16 cellular contexts compared by ENCODE assay signal in the genomic region with DNA sequence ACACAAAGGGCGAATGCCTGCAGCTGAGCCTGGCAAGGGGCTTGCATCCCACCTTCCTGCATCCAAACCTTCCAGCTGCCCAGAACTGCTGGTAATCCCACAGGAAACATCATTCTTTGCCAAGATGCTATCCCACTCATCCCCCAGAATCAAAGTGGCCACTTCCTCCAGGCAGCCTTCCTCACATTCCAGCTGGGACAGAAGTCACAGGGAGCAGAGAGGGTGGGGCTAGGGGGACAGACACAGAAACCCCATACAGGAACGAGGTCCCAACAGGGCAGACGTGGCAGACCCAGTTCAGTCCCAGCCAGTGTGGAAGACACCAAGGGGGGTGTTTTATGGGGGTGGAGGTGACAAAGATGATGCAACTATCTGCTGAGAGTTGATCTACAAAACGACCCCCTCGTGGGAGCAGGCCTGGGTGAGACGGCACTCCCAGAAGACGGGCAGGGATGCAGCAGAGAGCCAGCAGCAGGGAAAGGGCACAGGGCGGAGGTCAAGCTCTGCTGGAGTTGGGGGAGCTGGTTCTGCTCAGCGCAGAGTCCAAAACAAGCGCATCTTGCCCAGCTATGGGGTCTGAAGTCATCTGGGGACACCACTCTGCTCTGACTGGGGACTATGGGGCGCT. TPM values are rescaled to one million over a fixed set of nuclear protein-coding genes. Genes with fewer than 3 reads are reported as not detected.
DNase-seq lines count a peak whose midpoint lies in the region; ATAC-seq, FAIRE-seq and TF ChIP-seq lines count a peak whose summit lies in the region.
"Had no signal": no experiment of that assay in that cellular context is flagged by ENCODE, and none has a peak within 500 bp of the region (broad histone marks: within the 10 kb centered on the region; RNA-seq: fewer than 3 reads in every experiment).

No MANE protein-coding gene starts in this region.

- WGBS in right cardiac atrium = 82% methylated on average over 11 of the region's 11 CpGs

- peaks cover 30% of the 10 kb centered on the region for H3K36me3 ChIP-seq in left ventricle myocardium inferior
- H3K36me3 ChIP-seq in lower lobe of right lung = peaks cover 29% of the 10 kb centered on the region
- H3K36me3 ChIP-seq in upper lobe of right lung = peaks cover 14% of the 10 kb centered on the region

- H3K4me3 ChIP-seq in right cardiac atrium (ENCODE audit: low read length) = no peak overlapping the region
- no peak overlapping the region for H3K4me3 ChIP-seq in left ventricle myocardium inferior
- no peak overlapping the region for H3K4me3 ChIP-seq in lower lobe of right lung
- H3K4me3 ChIP-seq in upper lobe of right lung = no peak overlapping the region

- intact Hi-C loops in right cardiac atrium (cut with DNase I) (no loop called here), left ventricle myocardium inferior (cut with micrococcal nuclease) (no loop called here), lower lobe of right lung (cut with DNase I) (no loop called here), upper lobe of right lung (cut with DNase I) (no loop called here)

- H3K27me3 ChIP-seq in right cardiac atrium (ENCODE audit: control insufficient read depth, insufficient read depth) = no peaks in the 10 kb centered on the region
- H3K27me3 ChIP-seq in left ventricle myocardium inferior (ENCODE audit: low read depth) = no peaks in the 10 kb centered on the region
- no peaks in the 10 kb centered on the region for H3K27me3 ChIP-seq in lower lobe of right lung (ENCODE audit: low read depth)
- H3K27me3 ChIP-seq in upper lobe of right lung = no peaks in the 10 kb centered on the region

- H3K27ac ChIP-seq in right cardiac atrium (ENCODE audit: low read length) (no peak overlapping the region), left ventricle myocardium inferior (replicated peaks) (no peak overlapping the region), VCaP (peak overlapping the region; percentile 99), lower lobe of right lung (peak overlapping the region; percentile 42), upper lobe of right lung (peak overlapping the region; percentile 68)

- H3K9me3 ChIP-seq in right cardiac atrium (ENCODE audit: control insufficient read depth, low read length) (no peaks in the 10 kb centered on the region), left ventricle myocardium inferior (replicated peaks) (peaks cover 5% of the 10 kb centered on the region), lower lobe of right lung (no peaks in the 10 kb centered on the region), upper lobe of right lung (no peaks in the 10 kb centered on the region)

- FAIRE-seq in RCC 7860 (lab: Jason Lieb, UNC) = no peak
- FAIRE-seq: small intestine had no signal

- peak in 2 of 3 donors; percentile 23 to 45 for DNase-seq in right cardiac atrium
- DNase-seq in left ventricle myocardium inferior = no peak
- DNase-seq in lower lobe of right lung = no peak
- DNase-seq in upper lobe of right lung = no peak
- no peak for DNase-seq in NCI-H69 (lab: John Stamatoyannopoulos, UW)
- DNase-seq in RCC 7860 (ENCODE audit: low spot score) = no peak
- DNase-seq: activated CD4-positive, alpha-beta T cell treated with anti-CD3 and anti-CD28 coated beads, Interleukin-2, amount 50 U/mL, for 4 hours; activated naive CD4-positive, alpha-beta T cell; central memory CD4-positive, alpha-beta T cell; HCEC 1CT; naive B cell; SHP77 treated with DMSO at 0.1 percent for 48 hours; substantia nigra had no signal

- no peak for ATAC-seq in right cardiac atrium
- no peak for ATAC-seq in lower lobe of right lung
- ATAC-seq in upper lobe of right lung = no peak
- ATAC-seq in GM19397 (IDR thresholded peaks at IDR 0.05; ENCODE audit: unreplicated experiment) = no peak

- H3K4me1 ChIP-seq in right cardiac atrium (ENCODE audit: control insufficient read depth, insufficient read depth, low read length) = peaks cover 4% of the 10 kb centered on the region
- H3K4me1 ChIP-seq in left ventricle myocardium inferior = peaks cover 28% of the 10 kb centered on the region
- peaks cover 63% of the 10 kb centered on the region for H3K4me1 ChIP-seq in lower lobe of right lung
- H3K4me1 ChIP-seq in upper lobe of right lung = peaks cover 51% of the 10 kb centered on the region

- TF ChIP-seq CTCF in left ventricle myocardium inferior (IDR thresholded peaks at IDR 0.05; ENCODE audit: borderline replicate concordance) (no peak), VCaP (conservative IDR thresholded peaks at IDR 0.05) (no peak), lower lobe of right lung (IDR thresholded peaks at IDR 0.05) (no peak), upper lobe of right lung (IDR thresholded peaks at IDR 0.05) (no peak)

RNA-seq across cellular contexts. Expression of a gene that starts 4.1 kb away (rescaled TPM):
- total RNA-seq in right cardiac atrium (1 to 10 TPM; 2.8 to 4.9 (median 4.0) TPM), left ventricle myocardium inferior (2.9 TPM), lower lobe of right lung (6.0 TPM), upper lobe of right lung (7.8 TPM)
- 2.1 TPM for polyA plus RNA-seq in right cardiac atrium

RNA-seq across cellular contexts. Expression of a gene that starts 4.1 kb away (rescaled TPM):
- 1 to 10 TPM; 6.8 to 9.9 (median 8.8) TPM for total RNA-seq in right cardiac atrium
- polyA plus RNA-seq in right cardiac atrium = 5.8 TPM
- 6.6 TPM for total RNA-seq in left ventricle myocardium inferior
- 24.3 TPM for total RNA-seq in lower lobe of right lung
- 20.5 TPM for total RNA-seq in upper lobe of right lung

Comparison
In these comparisons a context has a peak if more than half of its experiments do, and no peak if none do; other contexts are left out.
1. DNase-seq: peak in right cardiac atrium (2 of 3); none in left ventricle myocardium inferior (single experiment), lower lobe of right lung (single experiment), upper lobe of right lung (single experiment), NCI-H69 (single experiment) and RCC 7860 (single experiment).
2. H3K27ac ChIP-seq: peak in VCaP (single experiment), lower lobe of right lung (single experiment) and upper lobe of right lung (single experiment); none in right cardiac atrium (single experiment) and left ventricle myocardium inferior (single experiment).